Comparison of ENCODE assay signal across 18 cellular contexts in the genomic region with DNA sequence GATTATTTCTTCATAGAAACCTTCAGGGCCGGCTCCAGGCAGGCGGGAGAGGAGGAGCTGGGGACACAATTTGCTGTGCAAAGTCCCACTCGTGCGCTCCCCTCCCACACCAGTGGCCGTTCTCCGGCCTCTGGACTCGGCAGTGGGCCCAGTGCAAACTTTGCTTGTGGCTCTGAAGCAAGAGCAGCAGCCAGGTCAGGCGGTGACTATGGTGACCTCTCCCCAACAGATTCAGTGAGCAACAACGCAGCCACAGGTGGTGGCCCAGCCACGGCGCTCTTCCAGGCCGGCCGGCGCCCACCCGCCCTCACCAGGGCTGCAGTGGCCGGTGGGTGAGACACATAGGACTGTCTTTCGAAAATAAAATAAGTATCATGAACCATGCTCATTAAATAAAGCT. TPM values are rescaled to one million over a fixed set of nuclear protein-coding genes. Genes with fewer than 3 reads are reported as not detected.
DNase-seq lines count a peak whose midpoint lies in the region; ATAC-seq and TF ChIP-seq lines count a peak whose summit lies in the region.
"Had no signal": no experiment of that assay in that cellular context is flagged by ENCODE, and none has a peak within 500 bp of the region (broad histone marks: within the 10 kb centered on the region; RNA-seq: fewer than 3 reads in every experiment).

No MANE protein-coding gene starts in this region.

- H3K27me3 ChIP-seq in BLaER1 treated with 17β-estradiol and CSF1 and Interleukin-3, amounts not matched to agents 10 nM and 100 nM, result peaks cover 0 to 12% (median 0%) of the 10 kb centered on the region in 11 experiments; a peak in 1 of 22 replicates
- no peaks in the 10 kb centered on the region for H3K27me3 ChIP-seq in heart left ventricle
- H3K27me3 ChIP-seq: adrenal gland, foreskin keratinocyte, transverse colon had no signal

- intact Hi-C loops in heart left ventricle (cut with DNase I), result loop anchor here in 3 of 10 donors (2.0 to 10.0 kb wide), 3 partner anchors 28 to 368 kb away; a partner anchor contains a TSS

- ATAC-seq in T-helper 17 cell (no peak), heart left ventricle (peak in 2 of 4 donors; percentile 1 to 8), GM18907 (IDR thresholded peaks at IDR 0.05; ENCODE audit: unreplicated experiment) (no peak), GM21528 (IDR thresholded peaks at IDR 0.05; ENCODE audit: low FRiP score, unreplicated experiment) (no peak), omental fat pad (ENCODE audit: low FRiP score) (no peak), GM18861 (IDR thresholded peaks at IDR 0.05; ENCODE audit: unreplicated experiment) (no peak)
- ATAC-seq in natural killer cell treated with Interleukin-12 subunit alpha and Interleukin-12 subunit beta and Interleukin-15 and Interleukin-18, amount 100 ng/mL, for 72 hours, result no peak
- ATAC-seq: activated CD8-positive, alpha-beta T cell treated with anti-CD3 and anti-CD28 coated beads, Interleukin-2, amount 10 ng/mL, durations not matched to agents 7 days and 5 days; activated T-helper 17 cell treated with anti-CD3 and anti-CD28 coated beads, Interleukin-2, amount 50 U/mL, for 72 hours; foreskin keratinocyte; GM23338 had no signal

- no peak for TF ChIP-seq POLR2A in heart left ventricle (IDR thresholded peaks at IDR 0.05)

- H3K36me3 Mint-ChIP-seq in T-helper 17 cell (ENCODE audit: low read depth), result peaks cover 2% of the 10 kb centered on the region
- H3K36me3 Mint-ChIP-seq in natural killer cell treated with Interleukin-12 subunit alpha and Interleukin-12 subunit beta and Interleukin-15 and Interleukin-18, amount 100 ng/mL, for 72 hours, result no peaks in the 10 kb centered on the region

- no peaks in the 10 kb centered on the region for H3K27me3 Mint-ChIP-seq in T-helper 17 cell
- no peaks in the 10 kb centered on the region for H3K27me3 Mint-ChIP-seq in natural killer cell treated with Interleukin-12 subunit alpha and Interleukin-12 subunit beta and Interleukin-15 and Interleukin-18, amount 100 ng/mL, for 72 hours
- H3K27me3 Mint-ChIP-seq: activated T-helper 17 cell treated with anti-CD3 and anti-CD28 coated beads, Interleukin-2, amount 50 U/mL, for 72 hours had no signal

- H3K4me1 Mint-ChIP-seq in T-helper 17 cell, result peaks cover 9% of the 10 kb centered on the region
- H3K4me1 Mint-ChIP-seq in natural killer cell treated with Interleukin-12 subunit alpha and Interleukin-12 subunit beta and Interleukin-15 and Interleukin-18, amount 100 ng/mL, for 72 hours (ENCODE audit: low read depth in 2 of 2), result peaks cover 20 to 31% of the 10 kb centered on the region in 2 donors
- H3K4me1 Mint-ChIP-seq: activated T-helper 17 cell treated with anti-CD3 and anti-CD28 coated beads, Interleukin-2, amount 50 U/mL, for 72 hours; GM23338 had no signal

- DNase-seq in T-helper 17 cell, result no peak
- DNase-seq in heart left ventricle, result peak in 3 of 5 donors; percentile 37 to 41 (median 40)
- DNase-seq in natural killer cell treated with Interleukin-12 subunit alpha and Interleukin-12 subunit beta and Interleukin-15 and Interleukin-18, amount 100 ng/mL, for 72 hours (ENCODE audit: low spot score), result peak; percentile 16
- no peak for DNase-seq in omental fat pad (ENCODE audit: low spot score)
- DNase-seq: activated CD8-positive, alpha-beta T cell treated with anti-CD3 and anti-CD28 coated beads, Interleukin-2, amount 10 ng/mL, durations not matched to agents 7 days and 5 days; foreskin keratinocyte; GF-D8; transverse colon had no signal

- peak overlapping the region; percentile 81 for H3K27ac Mint-ChIP-seq in T-helper 17 cell
- no peak overlapping the region for H3K27ac Mint-ChIP-seq in natural killer cell treated with Interleukin-12 subunit alpha and Interleukin-12 subunit beta and Interleukin-15 and Interleukin-18, amount 100 ng/mL, for 72 hours
- H3K27ac Mint-ChIP-seq: activated CD8-positive, alpha-beta T cell treated with anti-CD3 and anti-CD28 coated beads, Interleukin-2, amount 10 ng/mL, durations not matched to agents 7 days and 5 days; activated T-helper 17 cell treated with anti-CD3 and anti-CD28 coated beads, Interleukin-2, amount 50 U/mL, for 72 hours; GM23338; stimulated activated effector memory CD8-positive, alpha-beta T cell treated with anti-CD3 and anti-CD28 coated beads, Interleukin-12 subunit alpha, Interleukin-12 subunit beta, amount 100 ng/mL, for 72 hours had no signal

- no peaks in the 10 kb centered on the region for H3K9me3 Mint-ChIP-seq in natural killer cell treated with Interleukin-12 subunit alpha and Interleukin-12 subunit beta and Interleukin-15 and Interleukin-18, amount 100 ng/mL, for 72 hours
- H3K9me3 Mint-ChIP-seq: activated T-helper 17 cell treated with anti-CD3 and anti-CD28 coated beads, Interleukin-2, amount 50 U/mL, for 72 hours; GM23338; stimulated activated effector memory CD8-positive, alpha-beta T cell treated with anti-CD3 and anti-CD28 coated beads, Interleukin-12 subunit alpha, Interleukin-12 subunit beta, amount 100 ng/mL, for 72 hours had no signal

- peak overlapping the region; percentile 66 for H3K4me3 Mint-ChIP-seq in T-helper 17 cell
- no peak overlapping the region for H3K4me3 Mint-ChIP-seq in natural killer cell treated with Interleukin-12 subunit alpha and Interleukin-12 subunit beta and Interleukin-15 and Interleukin-18, amount 100 ng/mL, for 72 hours
- H3K4me3 Mint-ChIP-seq: activated CD8-positive, alpha-beta T cell treated with anti-CD3 and anti-CD28 coated beads, Interleukin-2, amount 10 ng/mL, durations not matched to agents 7 days and 5 days; activated T-helper 17 cell treated with anti-CD3 and anti-CD28 coated beads, Interleukin-2, amount 50 U/mL, for 72 hours; GM23338; stimulated activated effector memory CD8-positive, alpha-beta T cell treated with anti-CD3 and anti-CD28 coated beads, Interleukin-12 subunit alpha, Interleukin-12 subunit beta, amount 100 ng/mL, for 72 hours had no signal

- WGBS in heart left ventricle, 4 donors, result 77 to 83% (median 78%) methylated on average over 16 to 17 of the region's 17 CpGs

- no peak overlapping the region for H3K4me3 ChIP-seq in BLaER1 treated with 17β-estradiol and CSF1 and Interleukin-3, amounts not matched to agents 10 nM and 100 nM
- H3K4me3 ChIP-seq in heart left ventricle, result no peak overlapping the region
- H3K4me3 ChIP-seq: adrenal gland, GM23338, skin epidermis, transverse colon had no signal

- H3K4me2 ChIP-seq in BLaER1 treated with 17β-estradiol and CSF1 and Interleukin-3, amounts not matched to agents 10 nM and 100 nM, result peak overlapping the region; percentile 92 to 99 (median 96)
- H3K4me2 ChIP-seq: GM23338, SK-N-SH had no signal

- TF ChIP-seq CTCF in heart left ventricle (IDR thresholded peaks at IDR 0.05) (no peak), omental fat pad (IDR thresholded peaks at IDR 0.05) (no peak)

- H3K9ac ChIP-seq in BLaER1 treated with 17β-estradiol and CSF1 and Interleukin-3, amounts not matched to agents 10 nM and 100 nM, result peak overlapping the region in 7 of 11 experiments; percentile 36 to 92 (median 61); a peak in 10 of 22 replicates
- H3K9ac ChIP-seq: SK-N-SH had no signal

- H3K36me3 ChIP-seq in BLaER1 treated with 17β-estradiol and CSF1 and Interleukin-3, amounts not matched to agents 10 nM and 100 nM, result peaks cover 38 to 65% (median 53%) of the 10 kb centered on the region in 11 experiments; a peak in 21 of 22 replicates
- H3K36me3 ChIP-seq in heart left ventricle, result peaks cover 0 to 65% (median 49%) of the 10 kb centered on the region in 9 donors

- peaks cover 76 to 100% (median 97%) of the 10 kb centered on the region in 10 experiments for H3K4me1 ChIP-seq in BLaER1 treated with 17β-estradiol and CSF1 and Interleukin-3, amounts not matched to agents 10 nM and 100 nM
- peaks cover 12 to 87% (median 71%) of the 10 kb centered on the region in 12 donors for H3K4me1 ChIP-seq in heart left ventricle

- H3K27ac ChIP-seq in BLaER1 treated with 17β-estradiol and CSF1 and Interleukin-3, amounts not matched to agents 10 nM and 100 nM, result peak overlapping the region in 4 of 11 experiments; percentile 25 to 65 (median 42); a peak in 2 of 22 replicates
- peak overlapping the region; percentile 15 to 89 (median 79) for H3K27ac ChIP-seq in heart left ventricle
- H3K27ac ChIP-seq: foreskin keratinocyte, transverse colon had no signal

- H4K20me1 ChIP-seq in BLaER1 treated with 17β-estradiol and CSF1 and Interleukin-3, amounts not matched to agents 10 nM and 100 nM, result peaks cover 43 to 94% (median 68%) of the 10 kb centered on the region in 11 experiments; a peak in 21 of 22 replicates

- H3K9me3 ChIP-seq in BLaER1 treated with 17β-estradiol and CSF1 and Interleukin-3, amounts not matched to agents 10 nM and 100 nM (replicated peaks in 1 of 11), result no peaks in the 10 kb centered on the region
- H3K9me3 ChIP-seq in T-helper 17 cell (ENCODE audit: control insufficient read depth, low read length, poor library complexity, severe bottlenecking), result no peaks in the 10 kb centered on the region
- no peaks in the 10 kb centered on the region for H3K9me3 ChIP-seq in heart left ventricle
- H3K9me3 ChIP-seq: adrenal gland, SK-N-SH, transverse colon had no signal

RNA-seq across cellular contexts. Expression of a gene that starts 29.5 kb away (rescaled TPM):
- total RNA-seq in T-helper 17 cell (10 to 100 TPM; 82.2 to 90.5 TPM), heart left ventricle (10 to 100 TPM; 14.5 to 51.2 (median 22.7) TPM), omental fat pad (10 to 100 TPM; 20.7 to 45.0 (median 35.2) TPM)
- polyA plus RNA-seq in heart left ventricle, result 10 to 100 TPM; 17.4 to 21.7 TPM
- total RNA-seq in natural killer cell treated with Interleukin-12 subunit alpha and Interleukin-12 subunit beta and Interleukin-15 and Interleukin-18, amount 100 ng/mL, for 72 hours, result 10 to 100 TPM; 42.6 to 46.9 TPM

RNA-seq across cellular contexts. Expression of a gene that starts 31.1 kb away (rescaled TPM):
- total RNA-seq in T-helper 17 cell (10 to 100 TPM; 61.5 to 67.4 TPM), heart left ventricle (10 to 100 TPM; 14.9 to 49.5 (median 19.6) TPM), omental fat pad (10 to 100 TPM; 11.4 to 65.6 (median 22.2) TPM)
- polyA plus RNA-seq in heart left ventricle, result 10 to 100 TPM; 19.1 to 31.4 TPM
- 10 to 100 TPM; 14.8 to 48.9 TPM for total RNA-seq in natural killer cell treated with Interleukin-12 subunit alpha and Interleukin-12 subunit beta and Interleukin-15 and Interleukin-18, amount 100 ng/mL, for 72 hours

Comparison
In these comparisons a context has a peak if more than half of its experiments do, and no peak if none do; other contexts are left out.
1. DNase-seq: peak in heart left ventricle (3 of 5) and natural killer cell treated with Interleukin-12 subunit alpha and Interleukin-12 subunit beta and Interleukin-15 and Interleukin-18, amount 100 ng/mL, for 72 hours (single experiment); none in T-helper 17 cell (0 of 3) and omental fat pad (single experiment).